In genomic region chr4:155600246-155600645, GRCh38 we compare ENCODE assay signal across 27 cellular contexts.
"Had no signal": no experiment of that assay in that cellular context is flagged by ENCODE, and none has a peak within 500 bp of the region (broad histone marks: within the 10 kb centered on the region; RNA-seq: fewer than 3 reads in every experiment).

No MANE protein-coding gene starts in this region.

- H3K36me3 Mint-ChIP-seq: activated CD4-positive, alpha-beta memory T cell treated with anti-CD3 and anti-CD28 coated beads for 36 hours; activated naive CD8-positive, alpha-beta T cell treated with anti-CD3 and anti-CD28 coated beads for 36 hours had no signal

- H3K9me3 Mint-ChIP-seq: activated CD4-positive, alpha-beta memory T cell treated with anti-CD3 and anti-CD28 coated beads for 36 hours; activated CD4-positive, alpha-beta T cell treated with anti-CD3 and anti-CD28 coated beads, Interleukin-2, amount 10 ng/mL, durations not matched to agents 7 days and 5 days; activated naive CD4-positive, alpha-beta T cell treated with anti-CD3 and anti-CD28 coated beads for 36 hours; activated naive CD8-positive, alpha-beta T cell treated with anti-CD3 and anti-CD28 coated beads for 36 hours; activated T-cell treated with anti-CD3 and anti-CD28 coated beads, Interleukin-2, amount 50 U/mL, for 4 hours had no signal

- ATAC-seq: activated T-cell treated with anti-CD3 and anti-CD28 coated beads, Interleukin-2, amount 50 U/mL, for 4 hours; body of pancreas had no signal

- H3K27ac ChIP-seq: body of pancreas, coronary artery, VCaP had no signal

- DNase-seq: activated CD4-positive, alpha-beta memory T cell treated with anti-CD3 and anti-CD28 coated beads for 36 hours; activated CD4-positive, alpha-beta T cell treated with anti-CD3 and anti-CD28 coated beads, Interleukin-2, amount 10 ng/mL, durations not matched to agents 7 days and 5 days; activated CD4-positive, CD25-positive, alpha-beta regulatory T cell; activated CD8-positive, alpha-beta memory T cell treated with anti-CD3 and anti-CD28 coated beads for 24 hours; activated effector memory CD4-positive, alpha-beta T cell treated with anti-CD3 and anti-CD28 coated beads, Interleukin-2, amount 50 U/mL, for 16 hours; activated naive CD4-positive, alpha-beta T cell treated with anti-CD3 and anti-CD28 coated beads for 36 hours; activated naive CD8-positive, alpha-beta T cell treated with anti-CD3 and anti-CD28 coated beads for 36 hours; activated T-cell treated with anti-CD3 and anti-CD28 coated beads, Interleukin-2, amount 50 U/mL, for 4 hours; anterior cingulate cortex; body of pancreas; central memory CD4-positive, alpha-beta T cell; MG63; MV-4-11; NCI-H1092 treated with DMSO at 0.1 percent for 48 hours; NCI-H1417 treated with DMSO at 0.1 percent for 48 hours; NCI-H1694; NCI-H2029; NCI-H2107; NCI-H2171 treated with DMSO at 0.1 percent for 48 hours; NCI-H345; NCI-H510A; NCI-H526 treated with DMSO at 0.1 percent for 48 hours; NCI-H82; SHP77 treated with DMSO at 0.1 percent for 48 hours; T-helper 1 cell had no signal

- H3K27ac Mint-ChIP-seq: activated CD4-positive, alpha-beta memory T cell treated with anti-CD3 and anti-CD28 coated beads for 36 hours; activated CD4-positive, alpha-beta T cell treated with anti-CD3 and anti-CD28 coated beads, Interleukin-2, amount 10 ng/mL, durations not matched to agents 7 days and 5 days; activated naive CD4-positive, alpha-beta T cell treated with anti-CD3 and anti-CD28 coated beads for 36 hours; activated naive CD8-positive, alpha-beta T cell treated with anti-CD3 and anti-CD28 coated beads for 36 hours had no signal

- H3K4me1 Mint-ChIP-seq: activated naive CD8-positive, alpha-beta T cell treated with anti-CD3 and anti-CD28 coated beads for 36 hours had no signal

- H3K4me3 Mint-ChIP-seq: activated CD4-positive, alpha-beta memory T cell treated with anti-CD3 and anti-CD28 coated beads for 36 hours; activated CD4-positive, alpha-beta T cell treated with anti-CD3 and anti-CD28 coated beads, Interleukin-2, amount 10 ng/mL, durations not matched to agents 7 days and 5 days; activated naive CD4-positive, alpha-beta T cell treated with anti-CD3 and anti-CD28 coated beads for 36 hours; activated naive CD8-positive, alpha-beta T cell treated with anti-CD3 and anti-CD28 coated beads for 36 hours; activated T-cell treated with anti-CD3 and anti-CD28 coated beads, Interleukin-2, amount 50 U/mL, for 4 hours had no signal
